ENCODE assay signal across 9 cellular contexts in genomic region chr11:118007563-118008270, GRCh38. TPM values are rescaled to one million over a fixed set of nuclear protein-coding genes. Genes with fewer than 3 reads are reported as not detected.
DNase-seq lines count a peak whose midpoint lies in the region; ATAC-seq and TF ChIP-seq lines count a peak whose summit lies in the region.
"Not testable (repeated sequence)": the region's sequence is repeated elsewhere in the genome, so short reads cannot be mapped to it uniquely, and the experiment has no call there.
"Had no signal": no experiment of that assay in that cellular context is flagged by ENCODE, and none has a peak within 500 bp of the region (broad histone marks: within the 10 kb centered on the region; RNA-seq: fewer than 3 reads in every experiment).

No MANE protein-coding gene starts in this region.

- intact Hi-C loops in Right ventricle myocardium superior (cut with DNase I): not testable (repeated sequence)
- intact Hi-C loops in natural killer cell (cut with micrococcal nuclease): loop anchor here (1.0 to 10.0 kb wide), 5 partner anchors 21 to 217 kb away; partner anchors contain the start of genes IL10RA and JAML

- peak overlapping the region; percentile 66 to 78 (median 76) for H3K27ac ChIP-seq in upper lobe of left lung

- 71 to 83% methylated on average over 11 of the region's 11 CpGs for WGBS in upper lobe of left lung, 2 donors

- not testable (repeated sequence) for H3K4me3 ChIP-seq in upper lobe of left lung

- DNase-seq in KBM-7 (peak; percentile 37), natural killer cell (peak; percentile 48), upper lobe of left lung (peak in 1 of 2 donors; percentile 52)
- not testable (repeated sequence) for DNase-seq in T-helper 17 cell, Right ventricle myocardium superior

- not testable (repeated sequence) for H3K9me3 Mint-ChIP-seq in activated T-helper 17 cell treated with anti-CD3 and anti-CD28 coated beads, Interleukin-2, amount 50 U/mL, for 72 hours; natural killer cell

- ATAC-seq in GM18517 (IDR thresholded peaks at IDR 0.05; ENCODE audit: unreplicated experiment) (peak; percentile 39), GM21825 (IDR thresholded peaks at IDR 0.05; ENCODE audit: unreplicated experiment) (peak; percentile 33), T-helper 17 cell (peak; percentile 65), Right ventricle myocardium superior (ENCODE audit: poor library complexity) (peak; percentile 25), natural killer cell (peak; percentile 57 to 82 (median 75))
- ATAC-seq in activated T-helper 17 cell treated with anti-CD3 and anti-CD28 coated beads, Interleukin-2, amount 50 U/mL, for 72 hours (replicated peaks): peak; percentile 25
- ATAC-seq in upper lobe of left lung (ENCODE audit: low FRiP score in 2 of 2): not testable (repeated sequence)

- H3K4me1 ChIP-seq in upper lobe of left lung: peaks cover 4 to 46% (median 44%) of the 10 kb centered on the region in 4 donors

- H3K27me3 ChIP-seq in upper lobe of left lung: not testable (repeated sequence)

- peaks cover 80% of the 10 kb centered on the region for H3K4me1 Mint-ChIP-seq in T-helper 17 cell
- H3K4me1 Mint-ChIP-seq in activated T-helper 17 cell treated with anti-CD3 and anti-CD28 coated beads, Interleukin-2, amount 50 U/mL, for 72 hours: peaks cover 49% of the 10 kb centered on the region
- peaks cover 95 to 100% of the 10 kb centered on the region in 2 donors for H3K4me1 Mint-ChIP-seq in natural killer cell

- H3K4me3 Mint-ChIP-seq in T-helper 17 cell: peak overlapping the region; percentile 85
- H3K4me3 Mint-ChIP-seq in activated T-helper 17 cell treated with anti-CD3 and anti-CD28 coated beads, Interleukin-2, amount 50 U/mL, for 72 hours: peak overlapping the region; percentile 78
- peak overlapping the region; percentile 93 for H3K4me3 Mint-ChIP-seq in natural killer cell

- in situ Hi-C loops in KBM-7 (cut with MboI; ENCODE audit: low pct_unique_long_range_greater_than_20kb, low sequenced_read_pairs): not testable (repeated sequence)

- not testable (repeated sequence) for H3K9me3 ChIP-seq in T-helper 17 cell (ENCODE audit: control insufficient read depth, low read length, poor library complexity, severe bottlenecking); upper lobe of left lung

- H3K27ac Mint-ChIP-seq in T-helper 17 cell (peak overlapping the region; percentile 95), natural killer cell (peak overlapping the region; percentile 93 to 96)
- H3K27ac Mint-ChIP-seq in activated T-helper 17 cell treated with anti-CD3 and anti-CD28 coated beads, Interleukin-2, amount 50 U/mL, for 72 hours: peak overlapping the region; percentile 90

- H3K36me3 ChIP-seq in upper lobe of left lung: not testable (repeated sequence)

- not testable (repeated sequence) for TF ChIP-seq CTCF in natural killer cell (IDR thresholded peaks at IDR 0.05); upper lobe of left lung (IDR thresholded peaks at IDR 0.05)

- not testable (repeated sequence) for H3K27me3 Mint-ChIP-seq in T-helper 17 cell; activated T-helper 17 cell treated with anti-CD3 and anti-CD28 coated beads, Interleukin-2, amount 50 U/mL, for 72 hours; natural killer cell (ENCODE audit: low read depth in 2 of 2)

- not testable (repeated sequence) for H3K36me3 Mint-ChIP-seq in T-helper 17 cell (ENCODE audit: low read depth); activated T-helper 17 cell treated with anti-CD3 and anti-CD28 coated beads, Interleukin-2, amount 50 U/mL, for 72 hours (ENCODE audit: low read depth); natural killer cell

- TF ChIP-seq POLR2A in upper lobe of left lung (IDR thresholded peaks at IDR 0.05): not testable (repeated sequence)

- not testable (repeated sequence) for TF ChIP-seq EP300 in upper lobe of left lung (IDR thresholded peaks at IDR 0.05)

RNA-seq across cellular contexts. Expression of gene IL10RA, which starts 21.5 kb away (rescaled TPM):
- total RNA-seq in T-helper 17 cell: 100 to 1,000 TPM; 262 to 274 TPM
- 100 to 1,000 TPM in 1 of 2 donors, 10 to 100 TPM in 1; 63.0 to 108 TPM for total RNA-seq in activated T-helper 17 cell treated with anti-CD3 and anti-CD28 coated beads, Interleukin-2, amount 50 U/mL, for 72 hours
- 6.2 TPM for total RNA-seq in Right ventricle myocardium superior
- 100 to 1,000 TPM; 263 to 286 (median 268) TPM for total RNA-seq in natural killer cell
- 100 to 1,000 TPM in 1 of 6 donors, 10 to 100 TPM in 5; 30.7 to 139 (median 46.1) TPM for total RNA-seq in upper lobe of left lung
- total RNA-seq: endothelial cell of umbilical vein had no signal
